8 cellular contexts compared by ENCODE assay signal in the genomic region with DNA sequence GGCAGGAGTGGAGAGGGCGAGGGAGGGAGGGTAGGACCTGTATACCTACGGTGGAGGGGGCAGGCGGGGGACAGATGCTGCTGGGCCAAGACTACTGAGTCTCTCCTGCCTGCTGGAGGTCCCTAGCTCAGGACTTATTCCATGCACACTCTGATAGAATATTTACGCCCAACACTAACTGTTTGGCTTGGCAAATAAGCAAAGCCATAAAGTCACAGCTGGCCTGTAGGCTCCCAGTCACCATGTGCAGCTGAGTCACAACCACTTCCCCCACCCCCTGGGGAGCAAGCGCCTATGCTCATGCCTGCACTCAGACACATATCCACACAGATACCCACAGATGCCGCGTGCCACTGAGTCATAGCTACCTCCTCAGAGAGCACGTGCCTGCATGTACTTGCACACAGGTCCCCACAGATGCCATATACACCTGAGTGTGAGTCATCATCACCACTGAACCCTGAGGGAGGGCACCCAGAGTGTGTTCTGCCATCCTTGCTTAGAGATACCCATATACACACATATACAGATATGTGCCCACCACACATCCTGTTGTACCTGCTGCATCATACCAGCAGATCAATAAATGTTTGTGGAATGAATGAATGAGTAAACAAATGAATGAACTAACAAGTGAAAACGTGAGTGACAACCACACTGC.
DNase-seq lines count a peak whose midpoint lies in the region; ATAC-seq and TF ChIP-seq lines count a peak whose summit lies in the region.

No MANE protein-coding gene starts in this region.

- H3K4me3 ChIP-seq in Panc1 (ENCODE audit: low read depth in 2 of 2, low read length in 2 of 2) (peak overlapping the region; percentile 51 to 81), suprapubic skin (peak overlapping the region; percentile 76)

- ATAC-seq in HG03432 (IDR thresholded peaks at IDR 0.05; ENCODE audit: unreplicated experiment) (peak; percentile 60), Panc1 (peak; percentile 87)
- peak; percentile 90 to 91 for ATAC-seq in activated T-cell treated with anti-CD3 and anti-CD28 coated beads, Interleukin-2, amount 50 U/mL, for 72 hours (replicated peaks in 1 of 2)

- DNase-seq in activated gamma-delta T cell treated with Interleukin-2 at 50 U/mL for 16 hours: peak; percentile 86
- no peak for DNase-seq in activated gamma-delta T cell (lab: John Stamatoyannopoulos, UW)
- DNase-seq in Panc1 (ENCODE audit: low read depth, low spot score): peak; percentile 100
- peak; percentile 92 to 98 for DNase-seq in activated T-cell treated with anti-CD3 and anti-CD28 coated beads, Interleukin-2, amount 50 U/mL, for 72 hours
- peak; percentile 99 for DNase-seq in fibroblast of gingiva (ENCODE audit: low read depth)
- peak; percentile 74 for DNase-seq in occipital lobe (lab: John Stamatoyannopoulos, UW)
- DNase-seq in suprapubic skin (ENCODE audit: low spot score in 2 of 2): peak; percentile 96 to 97

- peak overlapping the region; percentile 90 to 93 for H3K4me3 Mint-ChIP-seq in activated T-cell treated with anti-CD3 and anti-CD28 coated beads, Interleukin-2, amount 50 U/mL, for 72 hours

- H3K27ac Mint-ChIP-seq in activated T-cell treated with anti-CD3 and anti-CD28 coated beads, Interleukin-2, amount 50 U/mL, for 72 hours: peak overlapping the region; percentile 93

- TF ChIP-seq EP300 in suprapubic skin (IDR thresholded peaks at IDR 0.05): no peak

- no peaks in the 10 kb centered on the region for H3K36me3 ChIP-seq in Panc1 (ENCODE audit: control insufficient read depth, insufficient read depth, low read length)
- H3K36me3 ChIP-seq in suprapubic skin: no peaks in the 10 kb centered on the region

- peaks cover 69% of the 10 kb centered on the region for H3K4me1 ChIP-seq in Panc1 (ENCODE audit: control insufficient read depth, insufficient read depth, low read length)
- H3K4me1 ChIP-seq in suprapubic skin: peaks cover 71% of the 10 kb centered on the region

- CTCF ChIA-PET in Panc1 (lab: Charles Lee): interaction anchor here (0.5 to 2.6 kb wide), 14 partner anchors 11 to 607 kb away, joined by 3 to 19 read pairs (median 4); a partner anchor contains a TSS

- no peaks in the 10 kb centered on the region for H3K27me3 ChIP-seq in Panc1 (ENCODE audit: control insufficient read depth, insufficient read depth, low read length)
- H3K27me3 ChIP-seq in suprapubic skin: no peaks in the 10 kb centered on the region

- peaks cover 0 to 1% of the 10 kb centered on the region in 2 donors for H3K36me3 Mint-ChIP-seq in activated T-cell treated with anti-CD3 and anti-CD28 coated beads, Interleukin-2, amount 50 U/mL, for 72 hours (ENCODE audit: insufficient read depth in 2 of 2)

- no peak for TF ChIP-seq CTCF in Panc1 (IDR thresholded peaks at IDR 0.05)
- no peak for TF ChIP-seq CTCF in suprapubic skin (IDR thresholded peaks at IDR 0.05)

- H3K4me1 Mint-ChIP-seq in activated T-cell treated with anti-CD3 and anti-CD28 coated beads, Interleukin-2, amount 50 U/mL, for 72 hours (ENCODE audit: low read depth): peaks cover 62% of the 10 kb centered on the region

- intact Hi-C loops in Panc1 (cut with micrococcal nuclease; ENCODE audit: unreplicated experiment): loop anchor here (2.0 to 10.0 kb wide), 8 partner anchors 103 to 978 kb away; a partner anchor contains a TSS

- 21% methylated on average over 7 of the region's 9 CpGs for WGBS in suprapubic skin

- no peaks in the 10 kb centered on the region for H3K27me3 Mint-ChIP-seq in activated T-cell treated with anti-CD3 and anti-CD28 coated beads, Interleukin-2, amount 50 U/mL, for 72 hours (ENCODE audit: low read depth)

- H3K9me3 Mint-ChIP-seq in activated T-cell treated with anti-CD3 and anti-CD28 coated beads, Interleukin-2, amount 50 U/mL, for 72 hours: no peaks in the 10 kb centered on the region

- peak in 1 of 2 donors; percentile 52 for TF ChIP-seq POLR2A in suprapubic skin (IDR thresholded peaks at IDR 0.05)

- POLR2A ChIA-PET in Panc1 (lab: Charles Lee): interaction anchor here (0.5 to 1.4 kb wide), 8 partner anchors 50 to 562 kb away, joined by 3 to 8 read pairs (median 5); no protein-coding TSS in a partner anchor

- BruUV-seq in Panc1 (replicated peaks; lab: Mats Ljungman, UMichigan): TSS peak; percentile 35

- in situ Hi-C loops in Panc1 (cut with HindIII; ENCODE audit: low pct_unique_long_range_greater_than_20kb, low sequenced_read_pairs): no loop called here

- no peaks in the 10 kb centered on the region for H3K9me3 ChIP-seq in Panc1 (ENCODE audit: control insufficient read depth, insufficient read depth, low read depth, low read length)
- no peaks in the 10 kb centered on the region for H3K9me3 ChIP-seq in suprapubic skin

- peak overlapping the region; percentile 100 for H3K27ac ChIP-seq in Panc1 (ENCODE audit: low read length)
- H3K27ac ChIP-seq in suprapubic skin: peak overlapping the region; percentile 97
